Comparison of ENCODE assay signal across 28 cellular contexts in genomic region chr2:142707318-142707717, GRCh38.
"Had no signal": no experiment of that assay in that cellular context is flagged by ENCODE, and none has a peak within 500 bp of the region (broad histone marks: within the 10 kb centered on the region; RNA-seq: fewer than 3 reads in every experiment).

No MANE protein-coding gene starts in this region.

- ATAC-seq: activated CD4-positive, alpha-beta T cell treated with anti-CD3 and anti-CD28 coated beads for 36 hours; activated CD4-positive, CD25-positive, alpha-beta regulatory T cell treated with anti-CD3 and anti-CD28 coated beads, Interleukin-2, amount 50 U/mL, for 24 hours; activated CD8-positive, alpha-beta memory T cell treated with anti-CD3 and anti-CD28 coated beads, Interleukin-2, amount 10 ng/mL, durations not matched to agents 7 days and 5 days; activated naive CD8-positive, alpha-beta T cell treated with anti-CD3 and anti-CD28 coated beads, Interleukin-2, amount 50 U/mL, for 24 hours; PC-3 had no signal

- H3K9me3 ChIP-seq: Peyer's patch had no signal

- H3K27ac ChIP-seq: Peyer's patch, RWPE1 had no signal

- H3K27me3 ChIP-seq: Peyer's patch had no signal

- FAIRE-seq: bronchial epithelial cell had no signal

- H3K36me3 ChIP-seq: Peyer's patch had no signal

- H3K4me1 ChIP-seq: Peyer's patch had no signal

- DNase-seq: activated CD4-positive, alpha-beta memory T cell treated with anti-CD3 and anti-CD28 coated beads, Interleukin-2, amount 10 ng/mL, durations not matched to agents 7 days and 5 days; activated CD4-positive, alpha-beta T cell treated with anti-CD3 and anti-CD28 coated beads for 36 hours; activated CD8-positive, alpha-beta memory T cell treated with anti-CD3 and anti-CD28 coated beads for 24 hours; activated CD8-positive, alpha-beta memory T cell treated with anti-CD3 and anti-CD28 coated beads, Interleukin-2, amount 10 ng/mL, durations not matched to agents 7 days and 5 days; activated CD8-positive, alpha-beta memory T cell treated with anti-CD3 and anti-CD28 coated beads, Interleukin-2, amount 50 U/mL, for 48 hours; activated effector memory CD4-positive, alpha-beta T cell treated with Interleukin-2 at 50 U/mL for 16 hours; activated naive CD4-positive, alpha-beta T cell treated with anti-CD3 and anti-CD28 coated beads, Interleukin-2, amount 10 ng/mL, durations not matched to agents 7 days and 5 days; activated naive CD8-positive, alpha-beta T cell treated with anti-CD3 and anti-CD28 coated beads, Interleukin-2, amount 50 U/mL, for 24 hours; activated T-cell treated with anti-CD3 and anti-CD28 coated beads, Interleukin-2, amount 50 U/mL, for 48 hours; anterior cingulate cortex; caudate nucleus; cerebellar nuclear complex; NCI-H1105; NCI-H1417 treated with DMSO at 0.1 percent for 48 hours; NCI-H187 treated with DMSO at 0.1 percent for 48 hours; NCI-H2081; NCI-H226; NCI-H446 treated with DMSO at 0.1 percent for 48 hours; NCI-H524; NCI-H69; NCI-H82; PC-3; Peyer's patch; Right ventricle myocardium superior; T1000 had no signal

- H3K4me3 ChIP-seq: Peyer's patch had no signal
